1 cellular context compared by ENCODE assay signal in the genomic region with DNA sequence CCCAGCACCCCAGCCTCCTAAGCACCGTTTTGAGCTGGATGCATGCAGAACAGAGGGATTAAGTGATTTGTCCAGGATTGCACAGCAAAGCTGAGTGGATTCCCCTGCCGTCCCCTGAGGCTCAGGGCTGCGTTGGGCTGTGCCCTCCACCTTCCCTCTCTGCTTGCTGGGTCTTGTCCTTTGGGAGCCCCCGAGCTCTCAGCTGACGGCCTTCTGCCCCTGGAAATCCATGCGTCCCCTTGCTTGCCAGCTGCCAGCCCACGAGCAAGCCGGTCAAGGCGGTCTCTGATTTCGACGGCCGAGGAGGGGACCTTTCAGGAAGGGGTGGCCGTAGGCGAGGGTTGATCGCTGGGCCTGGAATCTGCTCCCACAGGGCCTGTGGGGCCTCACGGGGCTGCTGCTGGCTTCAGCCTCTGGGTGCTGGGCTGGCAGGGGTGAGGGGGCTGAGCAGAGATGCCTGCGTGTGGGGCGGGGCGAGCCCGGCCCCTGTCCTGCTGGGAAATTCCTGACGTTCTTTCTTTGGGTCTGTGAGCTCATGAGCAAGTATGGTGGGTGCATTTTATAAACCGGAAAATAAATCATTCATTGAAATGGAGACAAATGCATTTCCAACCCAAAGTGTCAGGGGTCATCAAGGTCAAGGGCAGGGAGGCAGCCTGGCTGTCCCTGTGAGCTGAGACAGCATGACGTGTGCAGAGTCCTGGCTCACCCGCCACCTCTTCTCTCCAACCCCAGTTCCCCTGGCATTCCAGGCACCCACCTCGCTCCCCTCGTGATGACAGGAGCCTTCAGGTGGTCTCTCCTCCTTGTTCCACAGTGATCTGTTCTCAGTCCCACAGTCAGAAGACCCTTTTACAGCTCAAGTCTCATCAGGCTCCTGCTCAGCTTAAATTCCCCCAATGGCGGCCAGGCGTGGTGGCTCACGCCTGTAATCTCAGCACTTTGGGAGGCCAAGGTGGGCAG.
TF ChIP-seq lines count a peak whose summit lies in the region.

No MANE protein-coding gene starts in this region.

TF ChIP-seq in GM23338, 12 proteins besides CTCF, POLR2A, EP300 and RAD21 (continued from another document):
- TF ChIP-seq, protein P1, sequence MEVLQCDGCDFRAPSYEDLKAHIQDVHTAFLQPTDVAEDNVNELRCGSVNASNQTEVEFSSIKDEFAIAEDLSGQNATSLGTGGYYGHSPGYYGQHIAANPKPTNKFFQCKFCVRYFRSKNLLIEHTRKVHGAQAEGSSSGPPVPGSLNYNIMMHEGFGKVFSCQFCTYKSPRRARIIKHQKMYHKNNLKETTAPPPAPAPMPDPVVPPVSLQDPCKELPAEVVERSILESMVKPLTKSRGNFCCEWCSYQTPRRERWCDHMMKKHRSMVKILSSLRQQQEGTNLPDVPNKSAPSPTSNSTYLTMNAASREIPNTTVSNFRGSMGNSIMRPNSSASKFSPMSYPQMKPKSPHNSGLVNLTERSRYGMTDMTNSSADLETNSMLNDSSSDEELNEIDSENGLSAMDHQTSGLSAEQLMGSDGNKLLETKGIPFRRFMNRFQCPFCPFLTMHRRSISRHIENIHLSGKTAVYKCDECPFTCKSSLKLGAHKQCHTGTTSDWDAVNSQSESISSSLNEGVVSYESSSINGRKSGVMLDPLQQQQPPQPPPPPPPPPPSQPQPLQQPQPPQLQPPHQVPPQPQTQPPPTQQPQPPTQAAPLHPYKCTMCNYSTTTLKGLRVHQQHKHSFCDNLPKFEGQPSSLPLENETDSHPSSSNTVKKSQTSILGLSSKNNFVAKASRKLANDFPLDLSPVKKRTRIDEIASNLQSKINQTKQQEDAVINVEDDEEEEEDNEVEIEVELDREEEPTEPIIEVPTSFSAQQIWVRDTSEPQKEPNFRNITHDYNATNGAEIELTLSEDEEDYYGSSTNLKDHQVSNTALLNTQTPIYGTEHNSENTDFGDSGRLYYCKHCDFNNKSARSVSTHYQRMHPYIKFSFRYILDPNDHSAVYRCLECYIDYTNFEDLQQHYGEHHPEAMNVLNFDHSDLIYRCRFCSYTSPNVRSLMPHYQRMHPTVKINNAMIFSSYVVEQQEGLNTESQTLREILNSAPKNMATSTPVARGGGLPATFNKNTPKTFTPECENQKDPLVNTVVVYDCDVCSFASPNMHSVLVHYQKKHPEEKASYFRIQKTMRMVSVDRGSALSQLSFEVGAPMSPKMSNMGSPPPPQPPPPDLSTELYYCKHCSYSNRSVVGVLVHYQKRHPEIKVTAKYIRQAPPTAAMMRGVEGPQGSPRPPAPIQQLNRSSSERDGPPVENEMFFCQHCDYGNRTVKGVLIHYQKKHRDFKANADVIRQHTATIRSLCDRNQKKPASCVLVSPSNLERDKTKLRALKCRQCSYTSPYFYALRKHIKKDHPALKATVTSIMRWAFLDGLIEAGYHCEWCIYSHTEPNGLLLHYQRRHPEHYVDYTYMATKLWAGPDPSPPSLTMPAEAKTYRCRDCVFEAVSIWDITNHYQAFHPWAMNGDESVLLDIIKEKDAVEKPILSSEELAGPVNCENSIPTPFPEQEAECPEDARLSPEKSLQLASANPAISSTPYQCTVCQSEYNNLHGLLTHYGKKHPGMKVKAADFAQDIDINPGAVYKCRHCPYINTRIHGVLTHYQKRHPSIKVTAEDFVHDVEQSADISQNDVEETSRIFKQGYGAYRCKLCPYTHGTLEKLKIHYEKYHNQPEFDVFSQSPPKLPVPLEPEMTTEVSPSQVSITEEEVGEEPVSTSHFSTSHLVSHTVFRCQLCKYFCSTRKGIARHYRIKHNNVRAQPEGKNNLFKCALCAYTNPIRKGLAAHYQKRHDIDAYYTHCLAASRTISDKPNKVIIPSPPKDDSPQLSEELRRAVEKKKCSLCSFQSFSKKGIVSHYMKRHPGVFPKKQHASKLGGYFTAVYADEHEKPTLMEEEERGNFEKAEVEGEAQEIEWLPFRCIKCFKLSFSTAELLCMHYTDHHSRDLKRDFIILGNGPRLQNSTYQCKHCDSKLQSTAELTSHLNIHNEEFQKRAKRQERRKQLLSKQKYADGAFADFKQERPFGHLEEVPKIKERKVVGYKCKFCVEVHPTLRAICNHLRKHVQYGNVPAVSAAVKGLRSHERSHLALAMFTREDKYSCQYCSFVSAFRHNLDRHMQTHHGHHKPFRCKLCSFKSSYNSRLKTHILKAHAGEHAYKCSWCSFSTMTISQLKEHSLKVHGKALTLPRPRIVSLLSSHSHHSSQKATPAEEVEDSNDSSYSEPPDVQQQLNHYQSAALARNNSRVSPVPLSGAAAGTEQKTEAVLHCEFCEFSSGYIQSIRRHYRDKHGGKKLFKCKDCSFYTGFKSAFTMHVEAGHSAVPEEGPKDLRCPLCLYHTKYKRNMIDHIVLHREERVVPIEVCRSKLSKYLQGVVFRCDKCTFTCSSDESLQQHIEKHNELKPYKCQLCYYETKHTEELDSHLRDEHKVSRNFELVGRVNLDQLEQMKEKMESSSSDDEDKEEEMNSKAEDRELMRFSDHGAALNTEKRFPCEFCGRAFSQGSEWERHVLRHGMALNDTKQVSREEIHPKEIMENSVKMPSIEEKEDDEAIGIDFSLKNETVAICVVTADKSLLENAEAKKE (CRISPR knock-in tag; IDR thresholded peaks at IDR 0.05), result no peak
- TF ChIP-seq, protein P2, sequence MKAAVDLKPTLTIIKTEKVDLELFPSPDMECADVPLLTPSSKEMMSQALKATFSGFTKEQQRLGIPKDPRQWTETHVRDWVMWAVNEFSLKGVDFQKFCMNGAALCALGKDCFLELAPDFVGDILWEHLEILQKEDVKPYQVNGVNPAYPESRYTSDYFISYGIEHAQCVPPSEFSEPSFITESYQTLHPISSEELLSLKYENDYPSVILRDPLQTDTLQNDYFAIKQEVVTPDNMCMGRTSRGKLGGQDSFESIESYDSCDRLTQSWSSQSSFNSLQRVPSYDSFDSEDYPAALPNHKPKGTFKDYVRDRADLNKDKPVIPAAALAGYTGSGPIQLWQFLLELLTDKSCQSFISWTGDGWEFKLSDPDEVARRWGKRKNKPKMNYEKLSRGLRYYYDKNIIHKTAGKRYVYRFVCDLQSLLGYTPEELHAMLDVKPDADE (IDR thresholded peaks at IDR 0.05), result no peak
- no peak for TF ChIP-seq CREB1 (CRISPR knock-in tag; IDR thresholded peaks at IDR 0.05; ENCODE audit: low read depth)
- TF ChIP-seq STAT1 (IDR thresholded peaks at IDR 0.05; ENCODE audit: unreplicated experiment), result no peak
- no peak for TF ChIP-seq JUNB (IDR thresholded peaks at IDR 0.05; ENCODE audit: unreplicated experiment)
- no peak for TF ChIP-seq POLR2AphosphoS5 (IDR thresholded peaks at IDR 0.05; ENCODE audit: low read depth)
- no peak for TF ChIP-seq ZNF331 (CRISPR knock-in tag; IDR thresholded peaks at IDR 0.05; ENCODE audit: low read depth)
- TF ChIP-seq, protein P3, sequence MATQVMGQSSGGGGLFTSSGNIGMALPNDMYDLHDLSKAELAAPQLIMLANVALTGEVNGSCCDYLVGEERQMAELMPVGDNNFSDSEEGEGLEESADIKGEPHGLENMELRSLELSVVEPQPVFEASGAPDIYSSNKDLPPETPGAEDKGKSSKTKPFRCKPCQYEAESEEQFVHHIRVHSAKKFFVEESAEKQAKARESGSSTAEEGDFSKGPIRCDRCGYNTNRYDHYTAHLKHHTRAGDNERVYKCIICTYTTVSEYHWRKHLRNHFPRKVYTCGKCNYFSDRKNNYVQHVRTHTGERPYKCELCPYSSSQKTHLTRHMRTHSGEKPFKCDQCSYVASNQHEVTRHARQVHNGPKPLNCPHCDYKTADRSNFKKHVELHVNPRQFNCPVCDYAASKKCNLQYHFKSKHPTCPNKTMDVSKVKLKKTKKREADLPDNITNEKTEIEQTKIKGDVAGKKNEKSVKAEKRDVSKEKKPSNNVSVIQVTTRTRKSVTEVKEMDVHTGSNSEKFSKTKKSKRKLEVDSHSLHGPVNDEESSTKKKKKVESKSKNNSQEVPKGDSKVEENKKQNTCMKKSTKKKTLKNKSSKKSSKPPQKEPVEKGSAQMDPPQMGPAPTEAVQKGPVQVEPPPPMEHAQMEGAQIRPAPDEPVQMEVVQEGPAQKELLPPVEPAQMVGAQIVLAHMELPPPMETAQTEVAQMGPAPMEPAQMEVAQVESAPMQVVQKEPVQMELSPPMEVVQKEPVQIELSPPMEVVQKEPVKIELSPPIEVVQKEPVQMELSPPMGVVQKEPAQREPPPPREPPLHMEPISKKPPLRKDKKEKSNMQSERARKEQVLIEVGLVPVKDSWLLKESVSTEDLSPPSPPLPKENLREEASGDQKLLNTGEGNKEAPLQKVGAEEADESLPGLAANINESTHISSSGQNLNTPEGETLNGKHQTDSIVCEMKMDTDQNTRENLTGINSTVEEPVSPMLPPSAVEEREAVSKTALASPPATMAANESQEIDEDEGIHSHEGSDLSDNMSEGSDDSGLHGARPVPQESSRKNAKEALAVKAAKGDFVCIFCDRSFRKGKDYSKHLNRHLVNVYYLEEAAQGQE (IDR thresholded peaks at IDR 0.05; ENCODE audit: unreplicated experiment), result no peak
- no peak for TF ChIP-seq NANOG (IDR thresholded peaks at IDR 0.05; ENCODE audit: borderline replicate concordance)
- TF ChIP-seq EZH2 (IDR thresholded peaks at IDR 0.05; ENCODE audit: low read depth, unreplicated experiment), result no peak
- no peak for TF ChIP-seq ZNF114 (CRISPR knock-in tag; IDR thresholded peaks at IDR 0.05)
TF ChIP-seq in GM23338: peak in this region for 0.
